Comparison of ENCODE assay signal across 10 cellular contexts in genomic region chr17:49315974-49316570, GRCh38. TPM values are rescaled to one million over a fixed set of nuclear protein-coding genes. Genes with fewer than 3 reads are reported as not detected.
A peak's percentile ranks its signal among the peaks of the same experiment; 100 is the strongest.
DNase-seq lines count a peak whose midpoint lies in the region; ATAC-seq, FAIRE-seq and TF ChIP-seq lines count a peak whose summit lies in the region.
"Had no signal": no experiment of that assay in that cellular context is flagged by ENCODE, and none has a peak within 500 bp of the region (broad histone marks: within the 10 kb centered on the region; RNA-seq: fewer than 3 reads in every experiment).

No MANE protein-coding gene starts in this region.

- POLR2A ChIA-PET in activated CD8-positive, alpha-beta T cell treated with anti-CD3 and anti-CD28 coated beads for 36 hours (lab: Charles Lee) = interaction anchor here (0.7 to 2.1 kb wide), 6 partner anchors 19 to 81 kb away, joined by 3 to 6 read pairs (median 4); no protein-coding TSS in a partner anchor

- H2AFZ ChIP-seq in keratinocyte (ENCODE audit: control insufficient read depth, low read length) = no peak overlapping the region

- no peaks in the 10 kb centered on the region for H3K9me3 Mint-ChIP-seq in activated CD8-positive, alpha-beta T cell treated with anti-CD3 and anti-CD28 coated beads for 36 hours
- no peaks in the 10 kb centered on the region for H3K9me3 Mint-ChIP-seq in mesothelial cell of epicardium

- H3K4me3 ChIP-seq in keratinocyte (ENCODE audit: control insufficient read depth in 2 of 3, extremely low read depth in 1 of 3, insufficient read depth in 2 of 3, low read depth in 1 of 3, low read length in 3 of 3) = no peak overlapping the region
- H3K4me3 ChIP-seq: colonic mucosa, lung had no signal

- FAIRE-seq in keratinocyte (lab: Jason Lieb, UNC) = no peak

- no peak for ATAC-seq in activated CD8-positive, alpha-beta T cell treated with anti-CD3 and anti-CD28 coated beads for 36 hours
- no peak for ATAC-seq in GM18502 (IDR thresholded peaks at IDR 0.05; ENCODE audit: poor library complexity, unreplicated experiment)

- dilution Hi-C loops in keratinocyte (cut with MboI; ENCODE audit: extremely low pct_ligation_motif_present, low sequenced_read_pairs) = no loop called here

- peaks cover 1% of the 10 kb centered on the region for H3K36me3 Mint-ChIP-seq in activated CD8-positive, alpha-beta T cell treated with anti-CD3 and anti-CD28 coated beads for 36 hours (ENCODE audit: low read depth)
- peaks cover 8% of the 10 kb centered on the region for H3K36me3 Mint-ChIP-seq in mesothelial cell of epicardium

- H3K36me3 ChIP-seq in keratinocyte (ENCODE audit: control insufficient read depth in 2 of 2, extremely low read depth in 1 of 2, insufficient read depth in 2 of 2, low read length in 2 of 2) = peaks cover 4 to 18% of the 10 kb centered on the region in 2 experiments
- H3K36me3 ChIP-seq: colonic mucosa had no signal

- H3K4me2 ChIP-seq in keratinocyte (ENCODE audit: control insufficient read depth, extremely low read depth, insufficient read depth, low read depth, low read length) = peak overlapping the region; percentile 47

- H3K4me1 Mint-ChIP-seq in activated CD8-positive, alpha-beta T cell treated with anti-CD3 and anti-CD28 coated beads for 36 hours (ENCODE audit: low read depth) = peaks cover 30% of the 10 kb centered on the region
- H3K4me1 Mint-ChIP-seq in mesothelial cell of epicardium = peaks cover 11% of the 10 kb centered on the region

- H3K4me3 Mint-ChIP-seq in activated CD8-positive, alpha-beta T cell treated with anti-CD3 and anti-CD28 coated beads for 36 hours = peak overlapping the region; percentile 47
- H3K4me3 Mint-ChIP-seq in mesothelial cell of epicardium = no peak overlapping the region

- no peaks in the 10 kb centered on the region for H3K9me3 ChIP-seq in keratinocyte (ENCODE audit: control insufficient read depth, low read depth, low read length)
- H3K9me3 ChIP-seq: colonic mucosa had no signal

- peaks cover 8% of the 10 kb centered on the region for H3K4me1 ChIP-seq in keratinocyte (ENCODE audit: control insufficient read depth, extremely low read depth, insufficient read depth, low read length)

- no peaks in the 10 kb centered on the region for H3K27me3 ChIP-seq in keratinocyte (ENCODE audit: control insufficient read depth, extremely low read depth, insufficient read depth, low read length)
- H3K27me3 ChIP-seq: colonic mucosa had no signal

- peaks cover 2% of the 10 kb centered on the region for H3K9me1 ChIP-seq in keratinocyte (ENCODE audit: control insufficient read depth, extremely low read depth, insufficient read depth, low read length)

- H4K20me1 ChIP-seq in keratinocyte (ENCODE audit: control insufficient read depth, extremely low read depth, insufficient read depth, low read length) = no peaks in the 10 kb centered on the region

- no peak overlapping the region for H3K9ac ChIP-seq in keratinocyte (ENCODE audit: control insufficient read depth, extremely low read depth, insufficient read depth, low read length)

- CTCF ChIA-PET in activated CD8-positive, alpha-beta T cell treated with anti-CD3 and anti-CD28 coated beads for 36 hours (lab: Charles Lee) = interaction anchor here (0.8 to 9.3 kb wide), 24 partner anchors 9 to 240 kb away, joined by 3 to 189 read pairs (median 8); partner anchors contain the start of gene PHB1

- peak overlapping the region; percentile 14 for H3K27ac Mint-ChIP-seq in activated CD8-positive, alpha-beta T cell treated with anti-CD3 and anti-CD28 coated beads for 36 hours
- H3K27ac Mint-ChIP-seq in mesothelial cell of epicardium = no peak overlapping the region

- H3K27me3 Mint-ChIP-seq in activated CD8-positive, alpha-beta T cell treated with anti-CD3 and anti-CD28 coated beads for 36 hours = no peaks in the 10 kb centered on the region
- H3K27me3 Mint-ChIP-seq in mesothelial cell of epicardium (ENCODE audit: low read depth) = no peaks in the 10 kb centered on the region

- intact Hi-C loops in activated CD8-positive, alpha-beta T cell treated with anti-CD3 and anti-CD28 coated beads for 36 hours (cut with micrococcal nuclease) = loop anchor here (1.0 to 5.0 kb wide), 2 partner anchors 51 to 79 kb away; no protein-coding TSS in a partner anchor

- no peak for TF ChIP-seq CTCF in activated CD8-positive, alpha-beta T cell treated with anti-CD3 and anti-CD28 coated beads for 36 hours (IDR thresholded peaks at IDR 0.05)
- TF ChIP-seq CTCF in keratinocyte (optimal IDR thresholded peaks at IDR 0.05 in 1 of 3, IDR thresholded peaks at IDR 0.05 in 1 of 3, conservative IDR thresholded peaks at IDR 0.05 in 1 of 3; ENCODE audit: extremely low read depth in 1 of 3, insufficient read depth in 2 of 3, low read length in 3 of 3) (no peak), mesothelial cell of epicardium (IDR thresholded peaks at IDR 0.05; ENCODE audit: unreplicated experiment) (no peak)

- peak; percentile 43 for DNase-seq in AG08395 (ENCODE audit: low spot score)
- DNase-seq in H4 (ENCODE audit: low spot score) = peak; percentile 17
- DNase-seq in activated CD8-positive, alpha-beta T cell treated with anti-CD3 and anti-CD28 coated beads for 36 hours = no peak
- no peak for DNase-seq in keratinocyte (ENCODE audit: low read depth, low spot score)
- DNase-seq in mesothelial cell of epicardium (ENCODE audit: low spot score in 2 of 2, unreplicated experiment in 2 of 2) = no peak
- DNase-seq in NCI-H1417 treated with DMSO at 0.1 percent for 48 hours (lab: John Stamatoyannopoulos, UW) = no peak
- DNase-seq in D341Med (ENCODE audit: low spot score) = no peak

- H3K27ac ChIP-seq in keratinocyte (ENCODE audit: control insufficient read depth, insufficient read depth, low read length) = no peak overlapping the region
- H3K27ac ChIP-seq: colonic mucosa had no signal

- H3K79me2 ChIP-seq in keratinocyte (ENCODE audit: control insufficient read depth, insufficient read depth, low read length) = no peaks in the 10 kb centered on the region

RNA-seq across cellular contexts. Expression of gene ZNF652, which starts 46.0 kb away (rescaled TPM):
- 13.4 and 18.3 TPM in 2 replicates for total RNA-seq in H4 (2014; rRNA removed; shearing (Covaris generic))
- 1 to 10 TPM; 6.4 to 6.7 TPM for total RNA-seq in activated CD8-positive, alpha-beta T cell treated with anti-CD3 and anti-CD28 coated beads for 36 hours
- 5.1 to 8.9 TPM (median 8.5 TPM) in 3 replicates for polyA plus RNA-seq in keratinocyte
- polyA plus RNA-seq in keratinocyte (2011; ENCODE audit: low read depth) = 3.9 TPM
- 3.6 and 4.8 TPM in 2 replicates for polyA plus RNA-seq in keratinocyte (2011; cell fraction: cytosol; rRNA removed)
- 12.3 and 12.9 TPM in 2 replicates for polyA plus RNA-seq in keratinocyte (2011; cell fraction: nucleus; rRNA removed)
- 4.7 and 5.8 TPM in 2 replicates for polyA plus RNA-seq in keratinocyte (2012; ENCODE audit: low replicate concordance)
- 12.7 to 19.0 TPM (median 12.9 TPM) in 3 replicates for polyA minus RNA-seq in keratinocyte
- 9.4 TPM for polyA minus RNA-seq in keratinocyte (2011; cell fraction: cytosol; rRNA and poly(A)+ RNA removed)
- 11.8 and 22.0 TPM in 2 replicates for polyA minus RNA-seq in keratinocyte (2011; cell fraction: nucleus; rRNA and poly(A)+ RNA removed)
- total RNA-seq in mesothelial cell of epicardium = 64.0 to 66.0 TPM (median 64.3 TPM) in 3 replicates

Comparison
In these comparisons a context has a peak if more than half of its experiments do, and no peak if none do; other contexts are left out.
1. DNase-seq: peak in AG08395 (single experiment) and H4 (single experiment); none in activated CD8-positive, alpha-beta T cell treated with anti-CD3 and anti-CD28 coated beads for 36 hours (single experiment), keratinocyte (single experiment), mesothelial cell of epicardium (0 of 2), NCI-H1417 treated with DMSO at 0.1 percent for 48 hours (single experiment) and D341Med (single experiment).